1 cellular context compared by ENCODE assay signal in genomic region chr12:100200450-100201181, GRCh38.
TF ChIP-seq lines count a peak whose summit lies in the region.

Gene ACTR6 (plus strand): TSS chr12:100200815. CDS start chr12:100200852, 37 bp downstream.

TF ChIP-seq in HepG2, 621 proteins besides CTCF, POLR2A, EP300 and RAD21 (continued from another document and continues in another):
- TF ChIP-seq ZC3H4 (CRISPR knock-in tag; IDR thresholded peaks at IDR 0.05; ENCODE audit: borderline replicate concordance) (no peak), RBAK (CRISPR knock-in tag; IDR thresholded peaks at IDR 0.05) (no peak), IKZF4 (CRISPR knock-in tag; IDR thresholded peaks at IDR 0.05; ENCODE audit: borderline replicate concordance, low read depth, not compliant biosample characterization) (peak; percentile 26), ZNF564 (CRISPR knock-in tag; IDR thresholded peaks at IDR 0.05) (no peak), MEF2D (CRISPR knock-in tag; IDR thresholded peaks at IDR 0.05) (no peak; the same call in 1 of the 2 replicates), HOXA5 (CRISPR knock-in tag; IDR thresholded peaks at IDR 0.05) (peak; percentile 82; the same call in 1 of the 2 replicates), ZBTB20 (CRISPR knock-in tag; IDR thresholded peaks at IDR 0.05; ENCODE audit: borderline replicate concordance, low read depth) (0 out of 2 replicates have a peak, but pooled peaks have one; percentile 26), SNRNP70 (IDR thresholded peaks at IDR 0.05; ENCODE audit: low read depth, low read length) (no peak), FOXC1 (CRISPR knock-in tag; IDR thresholded peaks at IDR 0.05; ENCODE audit: borderline replicate concordance) (0 out of 2 replicates have a peak, but pooled peaks have one; percentile 57), PHF20 (CRISPR knock-in tag; IDR thresholded peaks at IDR 0.05) (peak; percentile 90), ZFX (CRISPR knock-in tag; IDR thresholded peaks at IDR 0.05; ENCODE audit: low read depth) (peak; percentile 82), ZBTB42 (CRISPR knock-in tag; IDR thresholded peaks at IDR 0.05) (no peak), DMTF1 (CRISPR knock-in tag; IDR thresholded peaks at IDR 0.05) (no peak), SRSF9 (IDR thresholded peaks at IDR 0.05; ENCODE audit: borderline replicate concordance, insufficient read depth, low read depth, low read length, poor library complexity, severe bottlenecking) (no peak), GPBP1L1 (CRISPR knock-in tag; IDR thresholded peaks at IDR 0.05) (no peak), CREB3 (CRISPR knock-in tag; IDR thresholded peaks at IDR 0.05) (no peak), GATAD2A (CRISPR knock-in tag; IDR thresholded peaks at IDR 0.05) (peak; percentile 66; the same call in 1 of the 2 replicates), JARID2 (CRISPR knock-in tag; IDR thresholded peaks at IDR 0.05; ENCODE audit: insufficient replicate concordance) (no peak), TMF1 (CRISPR knock-in tag; IDR thresholded peaks at IDR 0.05; ENCODE audit: low read depth) (no peak), PRDM15 (CRISPR knock-in tag; IDR thresholded peaks at IDR 0.05) (no peak), CERS6 (CRISPR knock-in tag; IDR thresholded peaks at IDR 0.05) (no peak), ZNF18 (CRISPR knock-in tag; IDR thresholded peaks at IDR 0.05; ENCODE audit: insufficient replicate concordance) (peak; percentile 33), CREM (IDR thresholded peaks at IDR 0.05) (peak; percentile 69; the same call in 1 of the 2 replicates), CREM (CRISPR knock-in tag; IDR thresholded peaks at IDR 0.05) (no peak), ZNF501 (CRISPR knock-in tag; IDR thresholded peaks at IDR 0.05) (peak; percentile 87), SRSF4 (IDR thresholded peaks at IDR 0.05; ENCODE audit: low read depth, low read length, poor library complexity, severe bottlenecking) (no peak), HNRNPK (IDR thresholded peaks at IDR 0.05; ENCODE audit: low read depth, low read length, poor library complexity, severe bottlenecking) (no peak), ESRRA (CRISPR knock-in tag; IDR thresholded peaks at IDR 0.05; ENCODE audit: low read depth) (peak; percentile 43; the same call in 1 of the 2 replicates), FOXO4 (CRISPR knock-in tag; conservative IDR thresholded peaks at IDR 0.05) (no peak), TOPORS (CRISPR knock-in tag; IDR thresholded peaks at IDR 0.05) (no peak), YEATS4 (CRISPR knock-in tag; IDR thresholded peaks at IDR 0.05; ENCODE audit: borderline replicate concordance) (peak; percentile 91), ZNF563 (CRISPR knock-in tag; IDR thresholded peaks at IDR 0.05) (no peak), PBX3 (CRISPR knock-in tag; IDR thresholded peaks at IDR 0.05; ENCODE audit: borderline replicate concordance) (no peak), ZNF660 (CRISPR knock-in tag; IDR thresholded peaks at IDR 0.05; ENCODE audit: borderline replicate concordance, low read depth) (no peak), CSRNP1 (CRISPR knock-in tag; IDR thresholded peaks at IDR 0.05) (no peak), ZNF766 (CRISPR knock-in tag; IDR thresholded peaks at IDR 0.05; ENCODE audit: borderline replicate concordance) (0 out of 2 replicates have a peak, but pooled peaks have one; percentile 46), ZNF484 (CRISPR knock-in tag; IDR thresholded peaks at IDR 0.05; ENCODE audit: borderline replicate concordance, low read depth) (no peak), SNAPC4 (CRISPR knock-in tag; IDR thresholded peaks at IDR 0.05) (no peak), SAFB2 (CRISPR knock-in tag; IDR thresholded peaks at IDR 0.05; ENCODE audit: borderline replicate concordance, low read depth) (no peak)
